ENCODE assay signal across 20 cellular contexts in genomic region chr18:61890344-61890743, GRCh38. TPM values are rescaled to one million over a fixed set of nuclear protein-coding genes. Genes with fewer than 3 reads are reported as not detected.
DNase-seq lines count a peak whose midpoint lies in the region; ATAC-seq, FAIRE-seq and TF ChIP-seq lines count a peak whose summit lies in the region.
"Had no signal": no experiment of that assay in that cellular context is flagged by ENCODE, and none has a peak within 500 bp of the region (broad histone marks: within the 10 kb centered on the region; RNA-seq: fewer than 3 reads in every experiment).

No MANE protein-coding gene starts in this region.

- peak overlapping the region; percentile 92 for H3K4me3 ChIP-seq in kidney (ENCODE audit: low read length in 2 of 2)
- no peak overlapping the region for H3K4me3 ChIP-seq in smooth muscle cell

- H4K20me1 ChIP-seq in smooth muscle cell (ENCODE audit: low read depth), result peaks cover 83% of the 10 kb centered on the region

- H3K4me3 Mint-ChIP-seq in natural killer cell treated with Interleukin-12 subunit alpha and Interleukin-12 subunit beta and Interleukin-15 and Interleukin-18, amount 100 ng/mL, for 72 hours, result no peak overlapping the region
- H3K4me3 Mint-ChIP-seq in natural killer cell (no peak overlapping the region), chondrocyte (ENCODE audit: unreplicated experiment) (peak overlapping the region; percentile 18)
- H3K4me3 Mint-ChIP-seq: CD4-positive, CD25-positive, alpha-beta regulatory T cell; H9 had no signal

- H3K9me3 ChIP-seq in kidney (ENCODE audit: control insufficient read depth in 1 of 2, low read length in 2 of 2), result no peaks in the 10 kb centered on the region
- no peaks in the 10 kb centered on the region for H3K9me3 ChIP-seq in smooth muscle cell (replicated peaks; ENCODE audit: low read depth)
- H3K9me3 ChIP-seq: BE2C had no signal

- H3K36me3 ChIP-seq in kidney (ENCODE audit: control insufficient read depth in 1 of 2, insufficient read depth in 2 of 2, low read length in 2 of 2) (peaks cover 17 to 64% of the 10 kb centered on the region in 2 donors), smooth muscle cell (ENCODE audit: low read depth) (no peaks in the 10 kb centered on the region)
- H3K36me3 ChIP-seq: BE2C had no signal

- peaks cover 11 to 15% of the 10 kb centered on the region in 2 donors for H3K4me1 ChIP-seq in kidney (ENCODE audit: control insufficient read depth in 1 of 2, insufficient read depth in 1 of 2, low read depth in 1 of 2, low read length in 2 of 2)
- H3K4me1 ChIP-seq in smooth muscle cell (ENCODE audit: low read depth), result peaks cover 27% of the 10 kb centered on the region
- H3K4me1 ChIP-seq: BE2C had no signal

- no peak for FAIRE-seq in kidney (lab: Jason Lieb, UNC)
- FAIRE-seq: A204.1, G401.6, GM12891, GM19239, H1 had no signal

- peak; percentile 41 for DNase-seq in natural killer cell treated with Interleukin-12 subunit alpha and Interleukin-12 subunit beta and Interleukin-15 and Interleukin-18, amount 100 ng/mL, for 72 hours (ENCODE audit: low spot score)
- no peak for DNase-seq in natural killer cell
- no peak for DNase-seq in chondrocyte (ENCODE audit: low spot score)
- DNase-seq in kidney, result no peak
- DNase-seq in smooth muscle cell (lab: John Stamatoyannopoulos, UW; ENCODE audit: unreplicated experiment), result no peak
- no peak for DNase-seq in HPDE6-E6E7 (ENCODE audit: extremely low spot score)
- DNase-seq in NCI-H345 (lab: John Stamatoyannopoulos, UW), result no peak
- DNase-seq: ACHN; BE2C; CD4-positive, CD25-positive, alpha-beta regulatory T cell; CD8-positive, alpha-beta memory T cell; COR-L47; H9; IMR-90 had no signal

- H3K27me3 ChIP-seq in smooth muscle cell (ENCODE audit: low read depth), result no peaks in the 10 kb centered on the region

- H3F3A ChIP-seq in smooth muscle cell (ENCODE audit: low read depth), result peaks cover 4% of the 10 kb centered on the region

- 99% methylated on average over 3 of the region's 3 CpGs for WGBS in smooth muscle cell (ENCODE audit: low lambda C conversion rate)

- H3K36me3 Mint-ChIP-seq in natural killer cell treated with Interleukin-12 subunit alpha and Interleukin-12 subunit beta and Interleukin-15 and Interleukin-18, amount 100 ng/mL, for 72 hours, result no peaks in the 10 kb centered on the region
- H3K36me3 Mint-ChIP-seq in natural killer cell (no peaks in the 10 kb centered on the region), chondrocyte (ENCODE audit: low read depth) (peaks cover 22% of the 10 kb centered on the region)
- H3K36me3 Mint-ChIP-seq: CD4-positive, CD25-positive, alpha-beta regulatory T cell; CD8-positive, alpha-beta memory T cell had no signal

- H3K27ac Mint-ChIP-seq in natural killer cell treated with Interleukin-12 subunit alpha and Interleukin-12 subunit beta and Interleukin-15 and Interleukin-18, amount 100 ng/mL, for 72 hours, result no peak overlapping the region
- H3K27ac Mint-ChIP-seq in natural killer cell, result no peak overlapping the region
- no peak overlapping the region for H3K27ac Mint-ChIP-seq in chondrocyte (ENCODE audit: unreplicated experiment)
- H3K27ac Mint-ChIP-seq: CD4-positive, CD25-positive, alpha-beta regulatory T cell; CD8-positive, alpha-beta memory T cell; H9 had no signal

- H3K27ac ChIP-seq in kidney (ENCODE audit: low read depth in 2 of 2, low read length in 2 of 2), result peak overlapping the region in 1 of 2 donors; percentile 7
- H3K27ac ChIP-seq in smooth muscle cell (ENCODE audit: low read depth), result no peak overlapping the region

- H3K9ac ChIP-seq in kidney (ENCODE audit: low read length in 2 of 2) (no peak overlapping the region), smooth muscle cell (ENCODE audit: low read depth) (no peak overlapping the region)

- H3K9me3 Mint-ChIP-seq in natural killer cell treated with Interleukin-12 subunit alpha and Interleukin-12 subunit beta and Interleukin-15 and Interleukin-18, amount 100 ng/mL, for 72 hours, result no peaks in the 10 kb centered on the region
- H3K9me3 Mint-ChIP-seq in natural killer cell, result no peaks in the 10 kb centered on the region
- no peaks in the 10 kb centered on the region for H3K9me3 Mint-ChIP-seq in chondrocyte (ENCODE audit: low read depth)
- H3K9me3 Mint-ChIP-seq: CD8-positive, alpha-beta memory T cell had no signal

- intact Hi-C loops in natural killer cell (cut with micrococcal nuclease) (no loop called here), kidney (cut with DNase I) (no loop called here)

- H3K27me3 Mint-ChIP-seq in natural killer cell treated with Interleukin-12 subunit alpha and Interleukin-12 subunit beta and Interleukin-15 and Interleukin-18, amount 100 ng/mL, for 72 hours, result peaks cover 34 to 37% of the 10 kb centered on the region in 2 donors
- H3K27me3 Mint-ChIP-seq in natural killer cell (ENCODE audit: low read depth in 2 of 2), result peaks cover 26 to 36% of the 10 kb centered on the region in 2 donors
- H3K27me3 Mint-ChIP-seq in chondrocyte (ENCODE audit: low read depth), result no peaks in the 10 kb centered on the region

- peak overlapping the region; percentile 97 for H3K4me2 ChIP-seq in smooth muscle cell

- ATAC-seq in natural killer cell treated with Interleukin-12 subunit alpha and Interleukin-12 subunit beta and Interleukin-15 and Interleukin-18, amount 100 ng/mL, for 72 hours, result no peak
- no peak for ATAC-seq in natural killer cell
- no peak for ATAC-seq in HG03460 (IDR thresholded peaks at IDR 0.05; ENCODE audit: unreplicated experiment)

- H2AFZ ChIP-seq in smooth muscle cell (ENCODE audit: low read depth), result no peak overlapping the region

- H3K4me1 Mint-ChIP-seq in natural killer cell treated with Interleukin-12 subunit alpha and Interleukin-12 subunit beta and Interleukin-15 and Interleukin-18, amount 100 ng/mL, for 72 hours (ENCODE audit: low read depth in 2 of 2), result peaks cover 10 to 11% of the 10 kb centered on the region in 2 donors
- peaks cover 11 to 14% of the 10 kb centered on the region in 2 donors for H3K4me1 Mint-ChIP-seq in natural killer cell
- peaks cover 73% of the 10 kb centered on the region for H3K4me1 Mint-ChIP-seq in chondrocyte (ENCODE audit: low read depth)

- TF ChIP-seq CTCF in natural killer cell (IDR thresholded peaks at IDR 0.05) (no peak), chondrocyte (IDR thresholded peaks at IDR 0.05) (no peak), kidney (IDR thresholded peaks at IDR 0.05; ENCODE audit: borderline replicate concordance, extremely low read depth, insufficient read depth) (no peak), smooth muscle cell (IDR thresholded peaks at IDR 0.05; ENCODE audit: borderline replicate concordance, insufficient read depth, poor library complexity, severe bottlenecking) (no peak)

- peaks cover 87% of the 10 kb centered on the region for H3K79me2 ChIP-seq in smooth muscle cell (ENCODE audit: low read depth)

RNA-seq across cellular contexts. Expression of gene RNF152, which starts 2.5 kb away (rescaled TPM):
- under 1 TPM; 0.73 to 0.95 TPM for total RNA-seq in natural killer cell treated with Interleukin-12 subunit alpha and Interleukin-12 subunit beta and Interleukin-15 and Interleukin-18, amount 100 ng/mL, for 72 hours
- total RNA-seq in natural killer cell (1 to 10 TPM in 1 of 3 donors, under 1 TPM in 2; 0.49 to 1.3 (median 0.50) TPM), chondrocyte (58.6 to 137 TPM (median 137 TPM) in 3 replicates), kidney (45.0 TPM), smooth muscle cell (56.6 and 57.3 TPM in 2 replicates)
- polyA plus RNA-seq in kidney (ENCODE audit: insufficient read depth, low read depth, low replicate concordance) (37.6 TPM), smooth muscle cell (9.9 and 10.6 TPM in 2 replicates)
- polyA plus RNA-seq: CD4-positive, CD25-positive, alpha-beta regulatory T cell; CD8-positive, alpha-beta memory T cell had no signal

Comparison
In these comparisons a context has a peak if more than half of its experiments do, and no peak if none do; other contexts are left out.
1. RNA of gene RNF152, which starts 2.5 kb away (total RNA-seq): 58.6 to 137 TPM in chondrocyte, 56.6 to 57.3 TPM in smooth muscle cell and 45.0 TPM in kidney (single experiment); 0.73 to 0.95 TPM in natural killer cell treated with Interleukin-12 subunit alpha and Interleukin-12 subunit beta and Interleukin-15 and Interleukin-18, amount 100 ng/mL, for 72 hours and 0.49 to 1.3 TPM in natural killer cell; every median in the first group is over 10 times any median in the second.